In the genomic region with DNA sequence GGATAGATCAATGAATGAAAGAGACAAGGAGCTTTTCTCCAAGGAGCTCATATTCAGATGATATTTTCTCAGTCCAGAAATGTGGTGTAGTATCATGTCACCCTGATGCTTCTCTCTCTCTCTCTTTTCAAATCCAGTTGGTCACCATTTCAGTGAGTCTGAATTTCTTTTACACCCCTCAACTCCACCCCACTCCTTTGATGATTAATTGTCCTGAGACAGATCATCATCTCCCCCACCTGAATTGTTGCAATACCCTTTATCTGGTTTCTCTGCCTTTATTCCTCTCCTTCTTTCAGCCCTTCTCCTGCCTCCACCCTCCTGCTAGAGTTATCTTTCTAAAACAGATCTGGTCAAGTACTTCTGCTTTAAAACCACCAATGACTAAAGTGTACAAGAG, we compare ENCODE assay signal across 19 cellular contexts.
"Had no signal": no experiment of that assay in that cellular context is flagged by ENCODE, and none has a peak within 500 bp of the region (broad histone marks: within the 10 kb centered on the region; RNA-seq: fewer than 3 reads in every experiment).

No MANE protein-coding gene starts in this region.

- H3K27ac ChIP-seq: coronary artery, hepatocyte, spleen, tibial artery, upper lobe of right lung, vagina had no signal

- H3K4me1 Mint-ChIP-seq: endodermal cell; naive thymus-derived CD8-positive, alpha-beta T cell; neural crest cell; stimulated activated memory B cell treated with anti-CD40 and anti-IgM and Interleukin-4, amounts not matched to agents 10 μg/mL and 1 μg/mL and 100 μg/mL, for 72 hours had no signal

- H3K36me3 Mint-ChIP-seq: naive thymus-derived CD8-positive, alpha-beta T cell; stimulated activated memory B cell treated with anti-CD40 and anti-IgM and Interleukin-4, amounts not matched to agents 10 μg/mL and 1 μg/mL and 100 μg/mL, for 72 hours had no signal

- H3K79me2 ChIP-seq: hepatocyte had no signal

- H3K27me3 Mint-ChIP-seq: stimulated activated memory B cell treated with anti-CD40 and anti-IgM and Interleukin-4, amounts not matched to agents 10 μg/mL and 1 μg/mL and 100 μg/mL, for 72 hours; stimulated activated naive CD8-positive, alpha-beta T cell treated with anti-CD3 and anti-CD28 coated beads, Interleukin-15, Interleukin-2, amounts not matched to agents 100 ng/mL and 50 ng/mL, for 24 hours had no signal

- H3K4me3 Mint-ChIP-seq: endodermal cell; naive thymus-derived CD8-positive, alpha-beta T cell; neural crest cell; stimulated activated memory B cell treated with anti-CD40 and anti-IgM and Interleukin-4, amounts not matched to agents 10 μg/mL and 1 μg/mL and 100 μg/mL, for 72 hours; stimulated activated naive CD8-positive, alpha-beta T cell treated with anti-CD3 and anti-CD28 coated beads, Interleukin-15, Interleukin-2, amounts not matched to agents 100 ng/mL and 50 ng/mL, for 24 hours had no signal

- H3K4me3 ChIP-seq: coronary artery, hepatocyte, mucosa of descending colon, spleen, tibial artery, upper lobe of right lung, vagina had no signal

- H3K9me3 ChIP-seq: mucosa of descending colon, spleen, tibial artery, upper lobe of right lung, vagina had no signal

- H3K27ac Mint-ChIP-seq: endodermal cell; naive thymus-derived CD8-positive, alpha-beta T cell; stimulated activated memory B cell treated with anti-CD40 and anti-IgM and Interleukin-4, amounts not matched to agents 10 μg/mL and 1 μg/mL and 100 μg/mL, for 72 hours; stimulated activated naive CD8-positive, alpha-beta T cell treated with anti-CD3 and anti-CD28 coated beads, Interleukin-15, Interleukin-2, amounts not matched to agents 100 ng/mL and 50 ng/mL, for 24 hours had no signal

- H3K27me3 ChIP-seq: hepatocyte, spleen, tibial artery, upper lobe of right lung, vagina had no signal

- H2AFZ ChIP-seq: hepatocyte had no signal

- H3K4me2 ChIP-seq: hepatocyte had no signal

- DNase-seq: effector CD4-positive, alpha-beta T cell; endodermal cell; foreskin fibroblast; head of caudate nucleus; mucosa of descending colon; naive thymus-derived CD8-positive, alpha-beta T cell; posterior cingulate gyrus; spleen; stimulated activated CD4-positive, alpha-beta T cell treated with anti-CD3 and anti-CD28 coated beads, Interleukin-15, amount 100 ng/mL, for 24 hours; stimulated activated CD4-positive, alpha-beta T cell treated with anti-CD3 and anti-CD28 coated beads, Interleukin-1b, Interleukin-23, amount 100 ng/mL, for 48 hours; stimulated activated CD4-positive, alpha-beta T cell treated with anti-CD3 and anti-CD28 coated beads, Interleukin-4, amount 100 ng/mL, for 24 hours; tibial artery; upper lobe of right lung had no signal

- H3K36me3 ChIP-seq: spleen, tibial artery, upper lobe of right lung, vagina had no signal

- H3K4me1 ChIP-seq: spleen, tibial artery, upper lobe of right lung, vagina had no signal

- H3K9me3 Mint-ChIP-seq: endodermal cell; stimulated activated memory B cell treated with anti-CD40 and anti-IgM and Interleukin-4, amounts not matched to agents 10 μg/mL and 1 μg/mL and 100 μg/mL, for 72 hours; stimulated activated naive CD8-positive, alpha-beta T cell treated with anti-CD3 and anti-CD28 coated beads, Interleukin-15, Interleukin-2, amounts not matched to agents 100 ng/mL and 50 ng/mL, for 24 hours had no signal
